Comparison of ENCODE assay signal across 8 cellular contexts in genomic region chr12:124744659-124745467, GRCh38.
A peak's percentile ranks its signal among the peaks of the same experiment; 100 is the strongest.
DNase-seq lines count a peak whose midpoint lies in the region; ATAC-seq and TF ChIP-seq lines count a peak whose summit lies in the region.

No MANE protein-coding gene starts in this region.

- H3K9me3 ChIP-seq in HUES6 (ENCODE audit: control insufficient read depth, insufficient read depth, low read depth, low read length): peaks cover 3% of the 10 kb centered on the region; the same call in 1 of the 2 replicates
- no peaks in the 10 kb centered on the region for H3K9me3 ChIP-seq in neural progenitor cell (ENCODE audit: low read depth)
- no peaks in the 10 kb centered on the region for H3K9me3 ChIP-seq in effector memory CD4-positive, alpha-beta T cell (ENCODE audit: control insufficient read depth, low read length)

- H3K9me3 Mint-ChIP-seq in neural progenitor cell: peaks cover 10% of the 10 kb centered on the region

- peaks cover 32% of the 10 kb centered on the region for H3F3A ChIP-seq in neural progenitor cell (ENCODE audit: low read depth)

- no peaks in the 10 kb centered on the region for H3K79me2 ChIP-seq in neural progenitor cell (ENCODE audit: low read depth)

- no peak for ATAC-seq in HG03432 (IDR thresholded peaks at IDR 0.05; ENCODE audit: unreplicated experiment)

- H3K36me3 Mint-ChIP-seq in neural progenitor cell: no peaks in the 10 kb centered on the region

- H3K4me3 Mint-ChIP-seq in neural progenitor cell: peak overlapping the region; percentile 46

- no peak overlapping the region for H3K4me2 ChIP-seq in neural progenitor cell

- H3K4me1 Mint-ChIP-seq in neural progenitor cell: peaks cover 74% of the 10 kb centered on the region

- DNase-seq in GM06990 (ENCODE audit: extremely low read depth, insufficient read length): peak; percentile 34
- no peak for DNase-seq in neural progenitor cell (ENCODE audit: low spot score)
- no peak for DNase-seq in Ammon's horn (ENCODE audit: low spot score)
- no peak for DNase-seq in occipital lobe (lab: John Stamatoyannopoulos, UW)
- no peak for DNase-seq in effector memory CD4-positive, alpha-beta T cell

- H3K4me1 ChIP-seq in HUES6 (ENCODE audit: control insufficient read depth, insufficient read depth, low read length) (peaks cover 24% of the 10 kb centered on the region), neural progenitor cell (no peaks in the 10 kb centered on the region)
- no peaks in the 10 kb centered on the region for H3K4me1 ChIP-seq in effector memory CD4-positive, alpha-beta T cell (ENCODE audit: control insufficient read depth, insufficient read depth, low read length, poor library complexity, severe bottlenecking)

- H3K4me3 ChIP-seq in GM06990 (replicated peaks; ENCODE audit: low read depth, low read length) (no peak overlapping the region), HUES6 (ENCODE audit: low read depth, low read length) (no peak overlapping the region), neural progenitor cell (no peak overlapping the region)
- no peak overlapping the region for H3K4me3 ChIP-seq in effector memory CD4-positive, alpha-beta T cell (ENCODE audit: insufficient read depth, low read depth, low read length, poor library complexity, severe bottlenecking)

- H3K27ac Mint-ChIP-seq in neural progenitor cell: peak overlapping the region; percentile 93

- peaks cover 45% of the 10 kb centered on the region for H3K27me3 Mint-ChIP-seq in neural progenitor cell (ENCODE audit: insufficient read depth, low read depth)

- no peak for TF ChIP-seq CTCF in GM06990 (IDR thresholded peaks at IDR 0.05; ENCODE audit: insufficient read depth, low read length, poor library complexity, severe bottlenecking)
- no peak for TF ChIP-seq CTCF in neural progenitor cell (IDR thresholded peaks at IDR 0.05)

- H3K9ac ChIP-seq in HUES6 (ENCODE audit: low read length): peak overlapping the region; percentile 68
- no peak overlapping the region for H3K9ac ChIP-seq in neural progenitor cell

- no peak overlapping the region for H2AFZ ChIP-seq in neural progenitor cell (replicated peaks)

- peak overlapping the region; percentile 71; the same call in 1 of the 2 replicates for H3K27ac ChIP-seq in HUES6 (ENCODE audit: low read depth, low read length)
- peak overlapping the region; percentile 91 for H3K27ac ChIP-seq in angular gyrus (ENCODE audit: low read depth, low read length)
- no peak overlapping the region for H3K27ac ChIP-seq in neural progenitor cell
- no peak overlapping the region for H3K27ac ChIP-seq in effector memory CD4-positive, alpha-beta T cell (ENCODE audit: insufficient read depth, low read length, poor library complexity, severe bottlenecking)

- no peaks in the 10 kb centered on the region for H4K20me1 ChIP-seq in neural progenitor cell (ENCODE audit: low read depth)

- H3K27me3 ChIP-seq in GM06990 (replicated peaks; ENCODE audit: control insufficient read depth, insufficient read depth, low read length) (no peaks in the 10 kb centered on the region; the same call in 1 of the 2 replicates), HUES6 (ENCODE audit: control insufficient read depth, insufficient read depth, low read length) (no peaks in the 10 kb centered on the region), neural progenitor cell (no peaks in the 10 kb centered on the region)
- no peaks in the 10 kb centered on the region for H3K27me3 ChIP-seq in effector memory CD4-positive, alpha-beta T cell (replicated peaks; ENCODE audit: control insufficient read depth, insufficient read depth, low read length, poor library complexity, severe bottlenecking)

- H3K36me3 ChIP-seq in GM06990 (ENCODE audit: control insufficient read depth, insufficient read depth, low read length) (no peaks in the 10 kb centered on the region), HUES6 (ENCODE audit: control insufficient read depth, insufficient read depth, low read length) (no peaks in the 10 kb centered on the region), neural progenitor cell (no peaks in the 10 kb centered on the region)
- no peaks in the 10 kb centered on the region for H3K36me3 ChIP-seq in effector memory CD4-positive, alpha-beta T cell (ENCODE audit: control insufficient read depth, insufficient read depth, low read length)

Comparison
In these comparisons a context has a peak if more than half of its experiments do, and no peak if none do; other contexts are left out.
1. H3K27ac ChIP-seq: peak in HUES6 (single experiment) and angular gyrus (single experiment); none in neural progenitor cell (single experiment) and effector memory CD4-positive, alpha-beta T cell (single experiment).